ENCODE assay signal across 2 cellular contexts in the genomic region with DNA sequence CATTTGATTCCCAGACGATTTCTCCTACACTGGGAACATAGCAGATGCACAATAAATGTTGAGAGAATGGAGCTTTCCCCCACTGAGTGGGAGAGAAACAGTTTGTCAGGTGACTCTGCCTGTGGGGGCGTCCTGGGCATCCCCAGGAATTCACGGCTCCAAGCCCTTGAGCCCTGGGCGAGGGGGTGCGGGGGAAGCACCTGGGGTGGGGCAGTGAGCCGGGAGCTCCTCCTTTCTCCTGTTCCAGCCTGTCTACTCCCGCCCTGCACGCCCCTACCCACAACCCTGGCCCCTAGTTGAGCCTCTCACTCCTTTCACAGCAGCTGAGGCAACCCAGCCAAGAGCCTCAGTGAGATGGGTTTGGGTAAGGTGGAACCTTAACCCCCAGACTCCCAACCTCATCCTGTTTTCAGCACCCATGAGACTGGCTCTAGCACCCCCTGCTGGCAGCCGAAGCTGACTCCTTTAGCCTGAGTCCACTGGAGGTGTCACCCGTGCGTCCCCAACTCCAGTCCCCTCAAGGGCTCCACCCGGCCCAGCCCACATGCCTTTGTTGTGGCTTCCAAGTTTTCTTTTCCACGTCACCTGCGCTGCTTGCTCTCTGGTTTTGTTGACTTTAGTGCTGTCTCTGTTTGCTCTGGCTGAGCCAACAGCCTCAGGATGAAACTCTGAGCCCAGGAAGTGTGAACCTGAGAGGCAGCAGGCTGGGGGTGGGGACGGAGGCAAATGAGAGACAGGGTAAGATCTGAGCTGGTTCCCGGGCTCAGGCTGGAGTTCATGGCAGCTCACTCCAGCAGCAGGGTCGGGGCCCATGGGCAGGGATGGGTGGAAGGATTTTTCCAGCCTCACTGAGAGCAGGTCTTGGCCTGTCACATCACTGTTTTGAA.
A peak's percentile ranks its signal among the peaks of the same experiment; 100 is the strongest.
TF ChIP-seq lines count a peak whose summit lies in the region.

No MANE protein-coding gene starts in this region.

TF ChIP-seq in HEK293, 187 proteins besides CTCF, POLR2A, EP300 and RAD21 (continues in another document):
- TF ChIP-seq ZNF76 (tag by site-specific recombination; IDR thresholded peaks at IDR 0.05; ENCODE audit: borderline replicate concordance, low read depth) (no peak), ZBTB17 (tag by site-specific recombination; IDR thresholded peaks at IDR 0.05) (0 out of 2 replicates have a peak, but pooled peaks have one; percentile 19), ZBTB20 (tag by site-specific recombination; IDR thresholded peaks at IDR 0.05) (peak; percentile 93), ZNF654 (tag by site-specific recombination; IDR thresholded peaks at IDR 0.05; ENCODE audit: low read depth) (peak; percentile 28), ZNF112 (tag by site-specific recombination; IDR thresholded peaks at IDR 0.05) (no peak), ZIC2 (tag by site-specific recombination; IDR thresholded peaks at IDR 0.05) (peak; percentile 77), ZXDB (tag by site-specific recombination; IDR thresholded peaks at IDR 0.05) (0 out of 2 replicates have a peak, but pooled peaks have one; percentile 27), GLIS2 (tag by site-specific recombination; IDR thresholded peaks at IDR 0.05) (peak; percentile 54), ZNF629 (tag by site-specific recombination; IDR thresholded peaks at IDR 0.05) (peak; percentile 71), ZFHX2 (tag by site-specific recombination; conservative IDR thresholded peaks at IDR 0.05) (peak; percentile 54; the same call in 1 of the 2 replicates), SP7 (tag by site-specific recombination; IDR thresholded peaks at IDR 0.05) (peak; percentile 90), ZNF24 (tag by site-specific recombination; IDR thresholded peaks at IDR 0.05) (0 out of 2 replicates have a peak, but pooled peaks have one; percentile 49), KLF1 (tag by site-specific recombination; IDR thresholded peaks at IDR 0.05) (peak; percentile 96), ZNF624 (tag by site-specific recombination; IDR thresholded peaks at IDR 0.05) (no peak), BCL11B (tag by site-specific recombination; IDR thresholded peaks at IDR 0.05; ENCODE audit: low read depth) (peak; percentile 84), ZNF416 (tag by site-specific recombination; IDR thresholded peaks at IDR 0.05) (no peak), ZNF664 (tag by site-specific recombination; IDR thresholded peaks at IDR 0.05) (0 out of 2 replicates have a peak, but pooled peaks have one; percentile 12), ZBTB48 (tag by site-specific recombination; IDR thresholded peaks at IDR 0.05) (peak; percentile 29; the same call in 1 of the 2 replicates)
- TF ChIP-seq, protein P1, sequence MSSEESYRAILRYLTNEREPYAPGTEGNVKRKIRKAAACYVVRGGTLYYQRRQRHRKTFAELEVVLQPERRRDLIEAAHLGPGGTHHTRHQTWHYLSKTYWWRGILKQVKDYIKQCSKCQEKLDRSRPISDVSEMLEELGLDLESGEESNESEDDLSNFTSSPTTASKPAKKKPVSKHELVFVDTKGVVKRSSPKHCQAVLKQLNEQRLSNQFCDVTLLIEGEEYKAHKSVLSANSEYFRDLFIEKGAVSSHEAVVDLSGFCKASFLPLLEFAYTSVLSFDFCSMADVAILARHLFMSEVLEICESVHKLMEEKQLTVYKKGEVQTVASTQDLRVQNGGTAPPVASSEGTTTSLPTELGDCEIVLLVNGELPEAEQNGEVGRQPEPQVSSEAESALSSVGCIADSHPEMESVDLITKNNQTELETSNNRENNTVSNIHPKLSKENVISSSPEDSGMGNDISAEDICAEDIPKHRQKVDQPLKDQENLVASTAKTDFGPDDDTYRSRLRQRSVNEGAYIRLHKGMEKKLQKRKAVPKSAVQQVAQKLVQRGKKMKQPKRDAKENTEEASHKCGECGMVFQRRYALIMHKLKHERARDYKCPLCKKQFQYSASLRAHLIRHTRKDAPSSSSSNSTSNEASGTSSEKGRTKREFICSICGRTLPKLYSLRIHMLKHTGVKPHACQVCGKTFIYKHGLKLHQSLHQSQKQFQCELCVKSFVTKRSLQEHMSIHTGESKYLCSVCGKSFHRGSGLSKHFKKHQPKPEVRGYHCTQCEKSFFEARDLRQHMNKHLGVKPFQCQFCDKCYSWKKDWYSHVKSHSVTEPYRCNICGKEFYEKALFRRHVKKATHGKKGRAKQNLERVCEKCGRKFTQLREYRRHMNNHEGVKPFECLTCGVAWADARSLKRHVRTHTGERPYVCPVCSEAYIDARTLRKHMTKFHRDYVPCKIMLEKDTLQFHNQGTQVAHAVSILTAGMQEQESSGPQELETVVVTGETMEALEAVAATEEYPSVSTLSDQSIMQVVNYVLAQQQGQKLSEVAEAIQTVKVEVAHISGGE (tag by site-specific recombination; conservative IDR thresholded peaks at IDR 0.05; ENCODE audit: low read depth) = peak; percentile 54; the same call in 1 of the 2 replicates
- TF ChIP-seq, protein P2, sequence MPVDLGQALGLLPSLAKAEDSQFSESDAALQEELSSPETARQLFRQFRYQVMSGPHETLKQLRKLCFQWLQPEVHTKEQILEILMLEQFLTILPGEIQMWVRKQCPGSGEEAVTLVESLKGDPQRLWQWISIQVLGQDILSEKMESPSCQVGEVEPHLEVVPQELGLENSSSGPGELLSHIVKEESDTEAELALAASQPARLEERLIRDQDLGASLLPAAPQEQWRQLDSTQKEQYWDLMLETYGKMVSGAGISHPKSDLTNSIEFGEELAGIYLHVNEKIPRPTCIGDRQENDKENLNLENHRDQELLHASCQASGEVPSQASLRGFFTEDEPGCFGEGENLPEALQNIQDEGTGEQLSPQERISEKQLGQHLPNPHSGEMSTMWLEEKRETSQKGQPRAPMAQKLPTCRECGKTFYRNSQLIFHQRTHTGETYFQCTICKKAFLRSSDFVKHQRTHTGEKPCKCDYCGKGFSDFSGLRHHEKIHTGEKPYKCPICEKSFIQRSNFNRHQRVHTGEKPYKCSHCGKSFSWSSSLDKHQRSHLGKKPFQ (tag by site-specific recombination; IDR thresholded peaks at IDR 0.05) = peak; percentile 98
- TF ChIP-seq, protein P3, sequence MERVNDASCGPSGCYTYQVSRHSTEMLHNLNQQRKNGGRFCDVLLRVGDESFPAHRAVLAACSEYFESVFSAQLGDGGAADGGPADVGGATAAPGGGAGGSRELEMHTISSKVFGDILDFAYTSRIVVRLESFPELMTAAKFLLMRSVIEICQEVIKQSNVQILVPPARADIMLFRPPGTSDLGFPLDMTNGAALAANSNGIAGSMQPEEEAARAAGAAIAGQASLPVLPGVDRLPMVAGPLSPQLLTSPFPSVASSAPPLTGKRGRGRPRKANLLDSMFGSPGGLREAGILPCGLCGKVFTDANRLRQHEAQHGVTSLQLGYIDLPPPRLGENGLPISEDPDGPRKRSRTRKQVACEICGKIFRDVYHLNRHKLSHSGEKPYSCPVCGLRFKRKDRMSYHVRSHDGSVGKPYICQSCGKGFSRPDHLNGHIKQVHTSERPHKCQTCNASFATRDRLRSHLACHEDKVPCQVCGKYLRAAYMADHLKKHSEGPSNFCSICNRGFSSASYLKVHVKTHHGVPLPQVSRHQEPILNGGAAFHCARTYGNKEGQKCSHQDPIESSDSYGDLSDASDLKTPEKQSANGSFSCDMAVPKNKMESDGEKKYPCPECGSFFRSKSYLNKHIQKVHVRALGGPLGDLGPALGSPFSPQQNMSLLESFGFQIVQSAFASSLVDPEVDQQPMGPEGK (tag by site-specific recombination; IDR thresholded peaks at IDR 0.05) = peak; percentile 69
- TF ChIP-seq, protein P4, sequence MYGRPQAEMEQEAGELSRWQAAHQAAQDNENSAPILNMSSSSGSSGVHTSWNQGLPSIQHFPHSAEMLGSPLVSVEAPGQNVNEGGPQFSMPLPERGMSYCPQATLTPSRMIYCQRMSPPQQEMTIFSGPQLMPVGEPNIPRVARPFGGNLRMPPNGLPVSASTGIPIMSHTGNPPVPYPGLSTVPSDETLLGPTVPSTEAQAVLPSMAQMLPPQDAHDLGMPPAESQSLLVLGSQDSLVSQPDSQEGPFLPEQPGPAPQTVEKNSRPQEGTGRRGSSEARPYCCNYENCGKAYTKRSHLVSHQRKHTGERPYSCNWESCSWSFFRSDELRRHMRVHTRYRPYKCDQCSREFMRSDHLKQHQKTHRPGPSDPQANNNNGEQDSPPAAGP (tag by site-specific recombination; IDR thresholded peaks at IDR 0.05) = peak; percentile 98

TF ChIP-seq in endothelial cell of umbilical vein, 7 proteins besides CTCF, POLR2A, EP300 and RAD21:
- TF ChIP-seq EZH2 (IDR thresholded peaks at IDR 0.05; ENCODE audit: borderline replicate concordance, low read depth, low read length, severe bottlenecking) (no peak), JUN (IDR thresholded peaks at IDR 0.05; ENCODE audit: borderline replicate concordance, insufficient read depth, insufficient read length, low read depth) (no peak), MYC (IDR thresholded peaks at IDR 0.05; ENCODE audit: low read depth, low read length) (no peak), FOS (IDR thresholded peaks at IDR 0.05; ENCODE audit: borderline replicate concordance, insufficient read depth, low read length) (no peak), GATA2 (IDR thresholded peaks at IDR 0.05; ENCODE audit: insufficient read depth, insufficient read length, low read depth, low read length) (no peak), POLR2AphosphoS5 (IDR thresholded peaks at IDR 0.05; ENCODE audit: insufficient read depth, low read depth, low read length) (no peak)
- TF ChIP-seq, protein P5, sequence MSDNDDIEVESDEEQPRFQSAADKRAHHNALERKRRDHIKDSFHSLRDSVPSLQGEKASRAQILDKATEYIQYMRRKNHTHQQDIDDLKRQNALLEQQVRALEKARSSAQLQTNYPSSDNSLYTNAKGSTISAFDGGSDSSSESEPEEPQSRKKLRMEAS (IDR thresholded peaks at IDR 0.05; ENCODE audit: insufficient read depth, insufficient read length) = no peak
